In the genomic region with DNA sequence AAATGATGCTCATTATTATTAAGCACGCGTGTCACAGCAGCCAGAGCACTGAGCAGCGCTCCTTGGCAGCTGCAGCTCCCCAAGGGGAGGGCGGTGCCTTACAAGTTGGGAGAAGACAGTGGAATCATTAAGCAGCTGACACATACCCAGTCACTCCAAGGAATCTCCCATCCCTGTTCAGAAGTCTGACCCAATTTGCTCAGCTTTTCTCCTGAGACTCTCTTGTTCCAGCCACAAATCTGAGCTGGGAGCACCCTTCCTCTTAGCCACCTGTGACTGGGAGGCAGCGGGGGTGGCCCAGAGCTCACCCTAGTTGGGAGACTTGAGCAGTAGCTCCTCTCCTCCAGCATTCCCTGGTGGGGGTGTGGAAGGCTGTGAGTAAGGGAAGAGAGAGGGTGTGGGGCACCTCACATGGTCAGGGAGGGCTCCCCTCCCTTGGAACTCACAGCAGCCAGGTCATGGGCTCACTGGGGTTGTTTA, we compare ENCODE assay signal across 14 cellular contexts.
DNase-seq lines count a peak whose midpoint lies in the region; ATAC-seq, FAIRE-seq and TF ChIP-seq lines count a peak whose summit lies in the region.
"Had no signal": no experiment of that assay in that cellular context is flagged by ENCODE, and none has a peak within 500 bp of the region (broad histone marks: within the 10 kb centered on the region; RNA-seq: fewer than 3 reads in every experiment).

No MANE protein-coding gene starts in this region.

- no peaks in the 10 kb centered on the region for H3K9me3 ChIP-seq in esophagus squamous epithelium
- H3K9me3 ChIP-seq in uterus, result no peaks in the 10 kb centered on the region
- no peaks in the 10 kb centered on the region for H3K9me3 ChIP-seq in HepG2 (ENCODE audit: low read length)

- H4K20me1 ChIP-seq in HepG2 (ENCODE audit: insufficient read depth, low read length), result no peaks in the 10 kb centered on the region

- TF ChIP-seq POLR2A in esophagus squamous epithelium (IDR thresholded peaks at IDR 0.05), result no peak
- TF ChIP-seq POLR2A in uterus (IDR thresholded peaks at IDR 0.05), result no peak
- TF ChIP-seq POLR2A in HepG2 (IDR thresholded peaks at IDR 0.05; ENCODE audit: insufficient read depth in 1 of 2, low read depth in 2 of 2, low read length in 2 of 2), result no peak

- DNase-seq in NCI-H226 (peak; percentile 34), esophagus squamous epithelium (lab: John Stamatoyannopoulos, UW) (no peak), myocyte (ENCODE audit: low read depth) (peak; percentile 84), uterus (peak; percentile 51 to 67), NOMO-1 treated with dmso at 0.1 percent for 144 hours (lab: John Stamatoyannopoulos, UW; ENCODE audit: unreplicated experiment) (no peak), T-helper 2 cell (no peak), HepG2 (ENCODE audit: low spot score) (no peak)
- DNase-seq: effector CD8-positive, alpha-beta T cell; NCI-H1417 treated with DMSO at 0.1 percent for 48 hours; stimulated activated naive CD4-positive, alpha-beta T cell treated with Interleukin-2 at 50 U/mL for 16 hours had no signal

- POLR2A ChIA-PET in HepG2 (lab: Yijun Ruan, JAX), result no interaction called here

- H3K4me1 ChIP-seq in esophagus squamous epithelium (peaks cover 26 to 70% (median 36%) of the 10 kb centered on the region in 3 donors), uterus (no peaks in the 10 kb centered on the region), HepG2 (ENCODE audit: insufficient read depth, low read length) (no peaks in the 10 kb centered on the region)

- BruUV-seq in HepG2 (replicated peaks; lab: Mats Ljungman, UMichigan), result no TSS peak

- H3K79me2 ChIP-seq in HepG2 (ENCODE audit: insufficient read depth, low read length), result no peaks in the 10 kb centered on the region

- no peak overlapping the region for H2AFZ ChIP-seq in HepG2 (ENCODE audit: low read length)

- H3K36me3 ChIP-seq in esophagus squamous epithelium (no peaks in the 10 kb centered on the region), uterus (no peaks in the 10 kb centered on the region), HepG2 (replicated peaks in 1 of 2; ENCODE audit: control insufficient read depth in 1 of 2, insufficient read depth in 2 of 2, low read length in 2 of 2) (no peaks in the 10 kb centered on the region)

- H3K27ac ChIP-seq in esophagus squamous epithelium (peak overlapping the region; percentile 24 to 83 (median 79)), uterus (peak overlapping the region; percentile 63 to 69), HepG2 (ENCODE audit: extremely low read length, insufficient read depth, low read length) (no peak overlapping the region)
- H3K27ac ChIP-seq: VCaP had no signal

- FAIRE-seq in HepG2 (lab: Jason Lieb, UNC), result no peak
- FAIRE-seq: G401.6 had no signal

- intact Hi-C loops in esophagus squamous epithelium (cut with DNase I), result no loop called here
- intact Hi-C loops in uterus (cut with DNase I; ENCODE audit: low total_unique reads), result no loop called here
- intact Hi-C loops in HepG2 (cut with micrococcal nuclease; ENCODE audit: unreplicated experiment), result no loop called here

- 22% methylated on average over 5 of the region's 5 CpGs; no CpG with 5 or more reads in 1 of the 2 donors for WGBS in esophagus squamous epithelium, 2 donors
- 78% methylated on average over 3 of the region's 5 CpGs for WGBS in HepG2 (ENCODE audit: low lambda C conversion rate)

- H3K4me3 ChIP-seq in esophagus squamous epithelium, result no peak overlapping the region
- no peak overlapping the region for H3K4me3 ChIP-seq in uterus
- no peak overlapping the region for H3K4me3 ChIP-seq in HepG2 (replicated peaks in 1 of 3; ENCODE audit: insufficient read depth in 1 of 3, low read depth in 2 of 3, low read length in 3 of 3)

- no peak for TF ChIP-seq EP300 in HepG2 (IDR thresholded peaks at IDR 0.05; ENCODE audit: low read depth in 2 of 2, low read length in 2 of 2)
- no peak for TF ChIP-seq EP300 in HepG2 (CRISPR knock-in tag; IDR thresholded peaks at IDR 0.05; ENCODE audit: borderline replicate concordance)

- no peak for TF ChIP-seq CTCF in esophagus squamous epithelium (IDR thresholded peaks at IDR 0.05)
- TF ChIP-seq CTCF in uterus (IDR thresholded peaks at IDR 0.05), result no peak
- no peak for TF ChIP-seq CTCF in HepG2 (CRISPR knock-in tag; IDR thresholded peaks at IDR 0.05)

- H3K9ac ChIP-seq in HepG2 (ENCODE audit: insufficient read depth, low read depth, low read length), result no peak overlapping the region

- TF ChIP-seq RAD21 in HepG2 (CRISPR knock-in tag; IDR thresholded peaks at IDR 0.05), result no peak

- CTCF ChIA-PET in HepG2 (lab: Yijun Ruan, JAX; ENCODE audit: low intra/inter-chr PET ratio, low total read pairs), result no interaction called here

- H3K27me3 ChIP-seq in esophagus squamous epithelium (no peaks in the 10 kb centered on the region), uterus (no peaks in the 10 kb centered on the region), HepG2 (ENCODE audit: control insufficient read depth in 1 of 2, insufficient read depth in 2 of 2, low read length in 2 of 2) (0 out of 5 replicates have a peak, but pooled peaks cover under 1 to 2% of the 10 kb centered on the region in 2 experiments)

- in situ Hi-C loops in HepG2 (cut with HindIII; ENCODE audit: extremely low pct_ligation_motif_present, low pct_unique_long_range_greater_than_20kb), result no loop called here

- H3K4me2 ChIP-seq in HepG2 (ENCODE audit: low read depth, low read length), result no peak overlapping the region

- no peak for ATAC-seq in HepG2
- ATAC-seq: activated T-helper 17 cell treated with anti-CD3 and anti-CD28 coated beads, Interleukin-2, amount 50 U/mL, for 72 hours; left colon had no signal

TF ChIP-seq in HepG2, 621 proteins besides CTCF, POLR2A, EP300 and RAD21:
- TF ChIP-seq, protein P1, sequence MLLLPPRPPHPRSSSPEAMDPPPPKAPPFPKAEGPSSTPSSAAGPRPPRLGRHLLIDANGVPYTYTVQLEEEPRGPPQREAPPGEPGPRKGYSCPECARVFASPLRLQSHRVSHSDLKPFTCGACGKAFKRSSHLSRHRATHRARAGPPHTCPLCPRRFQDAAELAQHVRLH (CRISPR knock-in tag; IDR thresholded peaks at IDR 0.05; ENCODE audit: borderline replicate concordance, low read depth), result no peak
- TF ChIP-seq, protein P2, sequence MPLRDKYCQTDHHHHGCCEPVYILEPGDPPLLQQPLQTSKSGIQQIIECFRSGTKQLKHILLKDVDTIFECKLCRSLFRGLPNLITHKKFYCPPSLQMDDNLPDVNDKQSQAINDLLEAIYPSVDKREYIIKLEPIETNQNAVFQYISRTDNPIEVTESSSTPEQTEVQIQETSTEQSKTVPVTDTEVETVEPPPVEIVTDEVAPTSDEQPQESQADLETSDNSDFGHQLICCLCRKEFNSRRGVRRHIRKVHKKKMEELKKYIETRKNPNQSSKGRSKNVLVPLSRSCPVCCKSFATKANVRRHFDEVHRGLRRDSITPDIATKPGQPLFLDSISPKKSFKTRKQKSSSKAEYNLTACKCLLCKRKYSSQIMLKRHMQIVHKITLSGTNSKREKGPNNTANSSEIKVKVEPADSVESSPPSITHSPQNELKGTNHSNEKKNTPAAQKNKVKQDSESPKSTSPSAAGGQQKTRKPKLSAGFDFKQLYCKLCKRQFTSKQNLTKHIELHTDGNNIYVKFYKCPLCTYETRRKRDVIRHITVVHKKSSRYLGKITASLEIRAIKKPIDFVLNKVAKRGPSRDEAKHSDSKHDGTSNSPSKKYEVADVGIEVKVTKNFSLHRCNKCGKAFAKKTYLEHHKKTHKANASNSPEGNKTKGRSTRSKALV (CRISPR knock-in tag; IDR thresholded peaks at IDR 0.05), result no peak
- TF ChIP-seq, protein P3, sequence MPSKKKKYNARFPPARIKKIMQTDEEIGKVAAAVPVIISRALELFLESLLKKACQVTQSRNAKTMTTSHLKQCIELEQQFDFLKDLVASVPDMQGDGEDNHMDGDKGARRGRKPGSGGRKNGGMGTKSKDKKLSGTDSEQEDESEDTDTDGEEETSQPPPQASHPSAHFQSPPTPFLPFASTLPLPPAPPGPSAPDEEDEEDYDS (CRISPR knock-in tag; IDR thresholded peaks at IDR 0.05), result no peak
- no peak for TF ChIP-seq ZNF605 (CRISPR knock-in tag; IDR thresholded peaks at IDR 0.05)
- TF ChIP-seq XBP1 (CRISPR knock-in tag; IDR thresholded peaks at IDR 0.05), result no peak
- TF ChIP-seq ZNF460 (CRISPR knock-in tag; IDR thresholded peaks at IDR 0.05; ENCODE audit: borderline replicate concordance), result no peak
- no peak for TF ChIP-seq REXO4 (CRISPR knock-in tag; IDR thresholded peaks at IDR 0.05; ENCODE audit: borderline replicate concordance)
- no peak for TF ChIP-seq ZNF101 (CRISPR knock-in tag; IDR thresholded peaks at IDR 0.05; ENCODE audit: borderline replicate concordance, low read depth)
- TF ChIP-seq, protein P4, sequence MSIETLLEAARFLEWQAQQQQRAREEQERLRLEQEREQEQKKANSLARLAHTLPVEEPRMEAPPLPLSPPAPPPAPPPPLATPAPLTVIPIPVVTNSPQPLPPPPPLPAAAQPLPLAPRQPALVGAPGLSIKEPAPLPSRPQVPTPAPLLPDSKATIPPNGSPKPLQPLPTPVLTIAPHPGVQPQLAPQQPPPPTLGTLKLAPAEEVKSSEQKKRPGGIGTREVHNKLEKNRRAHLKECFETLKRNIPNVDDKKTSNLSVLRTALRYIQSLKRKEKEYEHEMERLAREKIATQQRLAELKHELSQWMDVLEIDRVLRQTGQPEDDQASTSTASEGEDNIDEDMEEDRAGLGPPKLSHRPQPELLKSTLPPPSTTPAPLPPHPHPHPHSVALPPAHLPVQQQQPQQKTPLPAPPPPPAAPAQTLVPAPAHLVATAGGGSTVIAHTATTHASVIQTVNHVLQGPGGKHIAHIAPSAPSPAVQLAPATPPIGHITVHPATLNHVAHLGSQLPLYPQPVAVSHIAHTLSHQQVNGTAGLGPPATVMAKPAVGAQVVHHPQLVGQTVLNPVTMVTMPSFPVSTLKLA (IDR thresholded peaks at IDR 0.05), result no peak
- no peak for TF ChIP-seq RFX5 (IDR thresholded peaks at IDR 0.05; ENCODE audit: low read depth, low read length)
- TF ChIP-seq ZNF564 (CRISPR knock-in tag; IDR thresholded peaks at IDR 0.05), result no peak

Comparison
In these comparisons a context has a peak if more than half of its experiments do, and no peak if none do; other contexts are left out.
1. DNase-seq: peak in NCI-H226 (single experiment), myocyte (single experiment) and uterus (2 of 2); none in esophagus squamous epithelium (single experiment), NOMO-1 treated with dmso at 0.1 percent for 144 hours (single experiment), T-helper 2 cell (0 of 5) and HepG2 (single experiment).